In genomic region chr5:109177227-109177626, GRCh38 we compare ENCODE assay signal across 1 cellular context.
TF ChIP-seq lines count a peak whose summit lies in the region.

No MANE protein-coding gene starts in this region.

TF ChIP-seq in SK-N-SH treated with all-trans-retinoic acid at 6 μM for 48 hours, 23 proteins besides CTCF, POLR2A, EP300 and RAD21 (continued from another document):
- no peak for TF ChIP-seq ZNF565 (CRISPR knock-in tag; conservative IDR thresholded peaks at IDR 0.05; ENCODE audit: low read depth)
- TF ChIP-seq ESRRG (CRISPR knock-in tag; IDR thresholded peaks at IDR 0.05), result no peak
- TF ChIP-seq TCF4 (CRISPR knock-in tag; IDR thresholded peaks at IDR 0.05; ENCODE audit: borderline replicate concordance), result no peak
- no peak for TF ChIP-seq PATZ1 (CRISPR knock-in tag; IDR thresholded peaks at IDR 0.05; ENCODE audit: borderline replicate concordance)
TF ChIP-seq in SK-N-SH treated with all-trans-retinoic acid at 6 μM for 48 hours: peak in this region for 0.
